Comparison of ENCODE assay signal across 23 cellular contexts in the genomic region with DNA sequence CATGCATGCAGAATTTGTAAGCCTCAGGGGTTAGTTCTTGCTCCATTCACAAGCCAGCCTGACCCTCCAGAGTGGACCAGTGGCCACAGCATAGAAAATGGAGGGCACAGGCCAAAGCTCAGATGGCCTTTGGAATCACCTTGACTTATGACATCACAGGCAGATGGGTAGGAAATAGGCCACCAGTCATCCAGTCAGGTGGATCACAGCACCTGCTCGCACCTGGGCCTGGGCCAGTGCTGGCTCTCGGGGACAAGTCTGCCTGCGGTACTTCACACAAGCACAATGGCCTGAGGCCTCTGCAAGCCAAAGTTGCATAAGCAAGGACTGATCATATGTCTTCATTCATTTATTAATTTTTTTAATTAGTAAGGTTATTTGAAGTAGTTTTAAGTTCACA.
"Had no signal": no experiment of that assay in that cellular context is flagged by ENCODE, and none has a peak within 500 bp of the region (broad histone marks: within the 10 kb centered on the region; RNA-seq: fewer than 3 reads in every experiment).

No MANE protein-coding gene starts in this region.

- H3K27ac Mint-ChIP-seq: activated B cell treated with CpG ODN at 0.5 μM for 24 hours; activated naive CD4-positive, alpha-beta T cell treated with anti-CD3 and anti-CD28 coated beads for 36 hours; activated T-helper 1 cell treated with anti-CD3 and anti-CD28 coated beads, Interleukin-12 subunit alpha, Interleukin-12 subunit beta, Interleukin-2, Interleukin-4 antibody, amounts not matched to agents 30 ng/mL and 10 ng/mL and 1 ng/mL, durations not matched to agents 14 hours and 24 hours and 36 hours; mesothelial cell of epicardium had no signal

- H3K4me3 Mint-ChIP-seq: activated B cell treated with CpG ODN at 0.5 μM for 24 hours; activated naive CD4-positive, alpha-beta T cell treated with anti-CD3 and anti-CD28 coated beads for 36 hours; activated T-helper 1 cell treated with anti-CD3 and anti-CD28 coated beads, Interleukin-12 subunit alpha, Interleukin-12 subunit beta, Interleukin-2, Interleukin-4 antibody, amounts not matched to agents 30 ng/mL and 10 ng/mL and 1 ng/mL, durations not matched to agents 14 hours and 24 hours and 36 hours; dendritic cell treated with granulocyte-macrophage colony-stimulating factor and Interleukin-4, amounts not matched to agents 40 ng/mL and 50 ng/mL, for 4 days; mesothelial cell of epicardium; naive B cell; T-helper 2 cell treated with Interferon-gamma antibody and Interleukin-4, amounts not matched to agents 5 μg/mL and 100 μg/mL, for 36 hours had no signal

- H3K9me3 Mint-ChIP-seq: activated naive CD4-positive, alpha-beta T cell treated with anti-CD3 and anti-CD28 coated beads for 36 hours; dendritic cell treated with granulocyte-macrophage colony-stimulating factor and Interleukin-4, amounts not matched to agents 40 ng/mL and 50 ng/mL, for 4 days had no signal

- H3K36me3 ChIP-seq: left lung, pancreas, prostate gland had no signal

- H3K4me1 Mint-ChIP-seq: naive B cell had no signal

- H3K4me3 ChIP-seq: left lung, pancreas, prostate gland, spleen, tibial nerve had no signal

- DNase-seq: activated B cell treated with CpG ODN at 0.5 μM for 24 hours; activated CD4-positive, alpha-beta T cell treated with anti-CD3 and anti-CD28 coated beads, Interleukin-2, amount 50 U/mL, for 1 hour; activated CD8-positive, alpha-beta memory T cell treated with anti-CD3 and anti-CD28 coated beads, Interleukin-2, amount 50 U/mL, for 4 hours; activated effector memory CD4-positive, alpha-beta T cell treated with anti-CD3 and anti-CD28 coated beads, Interleukin-2, amount 50 U/mL, for 16 hours; activated naive CD4-positive, alpha-beta T cell treated with anti-CD3 and anti-CD28 coated beads for 36 hours; activated T-cell treated with anti-CD3 and anti-CD28 coated beads, Interleukin-2, amount 50 U/mL, for 1 hour; amygdala; caudate nucleus; effector CD4-positive, alpha-beta T cell; mammary epithelial cell; naive B cell; spleen; stimulated activated naive CD4-positive, alpha-beta T cell; T-helper 1 cell had no signal

- H3K27me3 Mint-ChIP-seq: activated B cell treated with CpG ODN at 0.5 μM for 24 hours, naive B cell had no signal

- H3K9me3 ChIP-seq: pancreas, prostate gland, tibial nerve had no signal

- H3K4me1 ChIP-seq: prostate gland had no signal

- H3K27ac ChIP-seq: epithelial cell of prostate, left lung, pancreas, prostate gland, tibial nerve had no signal

- H3K27me3 ChIP-seq: left lung, pancreas, spleen, tibial nerve had no signal
